In the genomic region with DNA sequence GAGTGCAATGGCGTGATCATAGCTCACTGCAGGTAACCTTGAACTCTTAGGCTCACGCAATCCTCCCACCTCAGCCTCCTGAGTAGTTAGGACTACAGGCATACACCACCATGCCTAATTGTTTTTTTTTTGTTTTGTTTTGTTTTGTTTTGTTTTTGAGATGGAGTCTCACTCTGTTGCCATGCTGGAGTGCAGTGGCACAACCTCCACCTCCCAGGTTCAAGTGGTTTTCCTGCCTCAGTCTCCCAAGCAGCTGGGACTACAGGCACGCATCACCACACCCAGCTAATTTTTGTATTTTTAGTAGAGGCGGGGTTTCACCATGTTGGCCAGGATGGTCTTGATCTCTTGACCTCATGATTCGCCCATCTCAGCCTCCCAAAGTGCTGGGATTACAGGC, we compare ENCODE assay signal across 1 cellular context. TPM values are rescaled to one million over a fixed set of nuclear protein-coding genes. Genes with fewer than 3 reads are reported as not detected.
DNase-seq lines count a peak whose midpoint lies in the region; ATAC-seq, FAIRE-seq and TF ChIP-seq lines count a peak whose summit lies in the region.
"Not testable (repeated sequence)": the region's sequence is repeated elsewhere in the genome, so short reads cannot be mapped to it uniquely, and the experiment has no call there.

No MANE protein-coding gene starts in this region.

- H3K9me3 ChIP-seq in K562 (replicated peaks; ENCODE audit: control insufficient read depth, insufficient read depth, low read depth, low read length): not testable (repeated sequence)

- not testable (repeated sequence) for FAIRE-seq in K562 (lab: Jason Lieb, UNC)

- TF ChIP-seq EP300 in K562 (IDR thresholded peaks at IDR 0.05; ENCODE audit: low read length): not testable (repeated sequence)

- H4K20me1 ChIP-seq in K562 (replicated peaks; ENCODE audit: control insufficient read depth, insufficient read depth, low read length): not testable (repeated sequence)

- not testable (repeated sequence) for BruUV-seq in K562 (replicated peaks; lab: Mats Ljungman, UMichigan)

- WGBS in K562 (ENCODE audit: insufficient coverage, low coverage, missing lambda C conversion rate): 88% methylated on average over 5 of the region's 5 CpGs

- not testable (repeated sequence) for H3K27me3 ChIP-seq in K562 (ENCODE audit: control insufficient read depth in 2 of 2, insufficient read depth in 2 of 2, low read length in 2 of 2)

- not testable (repeated sequence) for H2AFZ ChIP-seq in K562 (ENCODE audit: low read depth, low read length)

- H3K9me1 ChIP-seq in K562 (ENCODE audit: control insufficient read depth, insufficient read depth, low read length): not testable (repeated sequence)

- ATAC-seq in K562: not testable (repeated sequence)

- not testable (repeated sequence) for H3K4me2 ChIP-seq in K562 (ENCODE audit: insufficient read depth, low read length)

- POLR2A ChIA-PET in K562 (lab: Yijun Ruan, JAX): interaction anchor here (0.6 to 1.2 kb wide), 2 partner anchors 9 to 16 kb away, joined by 3 to 6 read pairs; no protein-coding TSS in a partner anchor

- TF ChIP-seq CTCF in K562 (IDR thresholded peaks at IDR 0.05 in 2 of 3, conservative IDR thresholded peaks at IDR 0.05 in 1 of 3; ENCODE audit: insufficient read depth in 2 of 3, low read depth in 1 of 3, low read length in 3 of 3): not testable (repeated sequence)

- H3K79me2 ChIP-seq in K562 (ENCODE audit: control insufficient read depth, insufficient read depth, low read length): not testable (repeated sequence)

- not testable (repeated sequence) for DNase-seq in K562 (ENCODE audit: extremely low read depth in 1 of 4, low spot score in 3 of 4)

- in situ Hi-C loops in K562 (cut with MboI): not testable (repeated sequence)

- not testable (repeated sequence) for H3K9ac ChIP-seq in K562 (ENCODE audit: insufficient read depth in 1 of 2, low read depth in 2 of 2, low read length in 2 of 2)

- intact Hi-C loops in K562 (cut with micrococcal nuclease): not testable (repeated sequence)

- not testable (repeated sequence) for H3K27ac ChIP-seq in K562 (ENCODE audit: extremely low read depth, low read depth, low read length)

- CTCF ChIA-PET in K562 (lab: Yijun Ruan, JAX; ENCODE audit: low intra/inter-chr PET ratio): not testable (repeated sequence)

- TF ChIP-seq POLR2A in K562 (conservative IDR thresholded peaks at IDR 0.05): peak; percentile 59

- not testable (repeated sequence) for H3K4me1 ChIP-seq in K562 (replicated peaks in 1 of 2; ENCODE audit: control insufficient read depth in 2 of 2, insufficient read depth in 2 of 2, low read length in 2 of 2)

- peaks cover 72% of the 10 kb centered on the region for H3K36me3 ChIP-seq in K562 (ENCODE audit: control insufficient read depth, insufficient read depth, low read length)

- not testable (repeated sequence) for TF ChIP-seq RAD21 in K562 (CRISPR knock-in tag; conservative IDR thresholded peaks at IDR 0.05 in 1 of 2, IDR thresholded peaks at IDR 0.05 in 1 of 2)

- not testable (repeated sequence) for H3K4me3 ChIP-seq in K562

TF ChIP-seq in K562, 482 proteins besides CTCF, POLR2A, EP300 and RAD21:
- peak; percentile 58 for TF ChIP-seq POLR2B (IDR thresholded peaks at IDR 0.05; ENCODE audit: low read depth, partially characterized antibody)
- peak; percentile 51 for TF ChIP-seq SUPT5H (IDR thresholded peaks at IDR 0.05)

RNA-seq across cellular contexts. Expression of a gene that starts 54.7 kb away (rescaled TPM):
- total RNA-seq in K562 (2011; cell fraction: chromatin; rRNA removed; ENCODE audit: low replicate concordance): 143 and 304 TPM in 2 replicates
- total RNA-seq in K562 (2011; cell fraction: nucleolus; rRNA removed): 50.0 and 59.6 TPM in 2 replicates
- 94.1 and 102 TPM in 2 replicates for total RNA-seq in K562 (2011; cell fraction: nucleoplasm; rRNA removed)
- total RNA-seq in K562 (2014; rRNA removed) (79.5 and 81.0 TPM in 2 replicates), K562 (2014; rRNA removed; fragmentation: Illumina TruSeq; extraction: Trizol) (102 and 118 TPM in 2 replicates), K562 (2015; rRNA removed; fragmentation: Illumina TruSeq; extraction: Trizol) (83.0 and 94.1 TPM in 2 replicates), K562 (2021) (117 and 119 TPM in 2 replicates)
- polyA plus RNA-seq in K562 (2011; rRNA removed) (119 and 155 TPM in 2 replicates), K562 (2014; fragmentation: Illumina TruSeq; extraction: Trizol) (94.1 and 104 TPM in 2 replicates), K562 (2014; fragmentation: Nextera tagmentation; extraction: Ambion mirVana) (10 to 100 TPM; 28.6 to 34.5 TPM), K562 (2014; rRNA removed) (41.9 and 48.3 TPM in 2 replicates)
- 67.7 and 77.1 TPM in 2 replicates for polyA plus RNA-seq in K562 (2011; cell fraction: cytosol; rRNA removed)
- 118 and 164 TPM in 2 replicates for polyA plus RNA-seq in K562 (2011; cell fraction: nucleus; rRNA removed)
- 36.5 and 85.2 TPM in 2 replicates for polyA plus RNA-seq in K562 (2012)
- 353 and 364 TPM in 2 replicates for polyA minus RNA-seq in K562 (2011; rRNA and poly(A)+ RNA removed)
- polyA minus RNA-seq in K562 (2011; cell fraction: cytosol; rRNA and poly(A)+ RNA removed): 95.5 and 126 TPM in 2 replicates
- polyA minus RNA-seq in K562 (2011; cell fraction: nucleus; rRNA and poly(A)+ RNA removed): 34.6 and 86.0 TPM in 2 replicates
